Comparison of ENCODE assay signal across 27 cellular contexts in the genomic region with DNA sequence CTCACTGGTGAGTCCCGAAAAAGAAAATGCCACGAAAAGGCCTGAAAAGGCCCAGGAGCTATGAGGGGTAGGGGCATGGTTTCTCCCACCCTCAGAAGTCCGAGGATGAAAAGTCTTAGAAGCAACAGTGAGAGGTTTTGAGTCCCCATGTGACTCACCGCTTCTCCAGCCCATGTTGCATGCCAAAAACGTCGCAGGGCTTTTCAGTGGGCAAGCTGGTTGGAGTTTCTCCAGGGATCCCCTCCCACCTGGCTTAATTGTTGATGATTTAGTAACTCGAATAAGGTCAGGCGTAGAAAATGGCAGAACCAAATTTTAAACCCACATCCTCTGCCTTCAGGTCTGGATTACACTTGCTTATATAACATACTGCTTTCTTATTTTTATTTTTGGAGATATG.
DNase-seq lines count a peak whose midpoint lies in the region; TF ChIP-seq lines count a peak whose summit lies in the region.
"Had no signal": no experiment of that assay in that cellular context is flagged by ENCODE, and none has a peak within 500 bp of the region (broad histone marks: within the 10 kb centered on the region; RNA-seq: fewer than 3 reads in every experiment).

No MANE protein-coding gene starts in this region.

- no peaks in the 10 kb centered on the region for H3K9me3 ChIP-seq in MG63
- no peaks in the 10 kb centered on the region for H3K9me3 ChIP-seq in mesenchymal stem cell (ENCODE audit: control insufficient read depth, low read length)
- H3K9me3 ChIP-seq in transverse colon = no peaks in the 10 kb centered on the region
- no peaks in the 10 kb centered on the region for H3K9me3 ChIP-seq in tibial nerve
- H3K9me3 ChIP-seq: A549 had no signal

- H2BK120ac ChIP-seq in mesenchymal stem cell (ENCODE audit: low read depth, low read length) = peak overlapping the region; percentile 54

- H3K4ac ChIP-seq in mesenchymal stem cell (ENCODE audit: low read depth in 1 of 2, low read length in 2 of 2) = no peak overlapping the region

- H2AK5ac ChIP-seq in mesenchymal stem cell (ENCODE audit: low read length, severe bottlenecking) = no peak overlapping the region

- DNase-seq in Daoy (ENCODE audit: low read depth) = peak; percentile 48
- DNase-seq in MG63 = peak; percentile 40
- DNase-seq in astrocyte of the spinal cord (ENCODE audit: low read depth, low spot score) = peak; percentile 53
- DNase-seq in mesenchymal stem cell = no peak
- DNase-seq in NOMO-1 treated with dmso at 0.1 percent for 144 hours (lab: John Stamatoyannopoulos, UW; ENCODE audit: unreplicated experiment) = no peak
- no peak for DNase-seq in transverse colon
- DNase-seq in cerebellum (ENCODE audit: low spot score) = no peak
- no peak for DNase-seq in tibial nerve (ENCODE audit: low spot score in 2 of 2)
- DNase-seq: C1 segment of cervical spinal cord; CD4-positive, alpha-beta memory T cell; COR-L47; DMS53; GM23248; HCEC 1CT; IMR-90; KG1; NCI-H1092; NCI-H1436; NCI-H187; NCI-H2081 treated with DMSO at 0.1 percent for 48 hours; NCI-H2171; NCI-H226; NCI-H510A treated with DMSO at 0.1 percent for 48 hours; PC-9; Right ventricle myocardium superior; RPMI8226 had no signal

- H3K79me1 ChIP-seq in mesenchymal stem cell (replicated peaks; ENCODE audit: low read length, poor library complexity, severe bottlenecking) = no peaks in the 10 kb centered on the region

- H3K23ac ChIP-seq in mesenchymal stem cell (ENCODE audit: low read length in 2 of 2) = no peak overlapping the region

- H3K4me2 ChIP-seq in mesenchymal stem cell (ENCODE audit: low read length, poor library complexity, severe bottlenecking) = no peak overlapping the region
- H3K4me2 ChIP-seq: A549, PC-9 had no signal

- no peak overlapping the region for H2AFZ ChIP-seq in mesenchymal stem cell (ENCODE audit: low read depth, low read length)
- H2AFZ ChIP-seq: GM23248, PC-9 had no signal

- 91% methylated on average over 8 of the region's 8 CpGs for WGBS in mesenchymal stem cell
- 80 to 88% methylated on average over 1 to 8 of the region's 8 CpGs for WGBS in transverse colon (ENCODE audit: low coverage in 1 of 2), 2 donors
- WGBS in tibial nerve, 2 donors = 83 to 85% methylated on average over 8 of the region's 8 CpGs

- no peak overlapping the region for H2BK15ac ChIP-seq in mesenchymal stem cell (ENCODE audit: low read depth, poor library complexity, severe bottlenecking)

- no peak overlapping the region for H3K4me3 ChIP-seq in MG63
- no peak overlapping the region for H3K4me3 ChIP-seq in astrocyte of the spinal cord (ENCODE audit: low read depth, low read length)
- no peak overlapping the region for H3K4me3 ChIP-seq in mesenchymal stem cell (ENCODE audit: insufficient read depth in 1 of 2, low read depth in 1 of 2, low read length in 2 of 2)
- no peak overlapping the region for H3K4me3 ChIP-seq in transverse colon
- H3K4me3 ChIP-seq in tibial nerve = no peak overlapping the region
- H3K4me3 ChIP-seq: A549, GM23248, PC-9 had no signal

- in situ Hi-C loops in astrocyte of the spinal cord (cut with HindIII; ENCODE audit: low sequenced_read_pairs) = no loop called here
- in situ Hi-C loops in transverse colon (cut with MboI; ENCODE audit: low pct_ligation_motif_present in 1 of 4, low pct_unique_long_range_greater_than_20kb in 1 of 4, low sequenced_read_pairs in 3 of 4) = no loop called here

- no peak overlapping the region for H4K8ac ChIP-seq in mesenchymal stem cell (ENCODE audit: low read length)

- H3K27ac ChIP-seq in mesenchymal stem cell (ENCODE audit: low read length, poor library complexity, severe bottlenecking) (no peak overlapping the region), transverse colon (no peak overlapping the region), tibial nerve (no peak overlapping the region)
- H3K27ac ChIP-seq: A549, GM23248, PC-9 had no signal

- H3K14ac ChIP-seq in mesenchymal stem cell (ENCODE audit: low read length in 2 of 2) = no peak overlapping the region

- TF ChIP-seq EP300 in transverse colon (IDR thresholded peaks at IDR 0.05; ENCODE audit: low read depth) = no peak
- TF ChIP-seq EP300 in tibial nerve (IDR thresholded peaks at IDR 0.05) = no peak

- no peak for TF ChIP-seq CTCF in astrocyte of the spinal cord (IDR thresholded peaks at IDR 0.05; ENCODE audit: low read depth, low read length)
- no peak for TF ChIP-seq CTCF in transverse colon (IDR thresholded peaks at IDR 0.05)
- no peak for TF ChIP-seq CTCF in tibial nerve (IDR thresholded peaks at IDR 0.05)

- H3K27me3 ChIP-seq in MG63 = no peaks in the 10 kb centered on the region
- H3K27me3 ChIP-seq in mesenchymal stem cell (ENCODE audit: control insufficient read depth in 1 of 2, insufficient read depth in 1 of 2, low read length in 2 of 2) = no peaks in the 10 kb centered on the region
- no peaks in the 10 kb centered on the region for H3K27me3 ChIP-seq in transverse colon
- H3K27me3 ChIP-seq in tibial nerve = no peaks in the 10 kb centered on the region

- intact Hi-C loops in transverse colon (cut with DNase I; ENCODE audit: low total_unique reads) = no loop called here

- H2BK5ac ChIP-seq in mesenchymal stem cell (ENCODE audit: low read depth, low read length, poor library complexity, severe bottlenecking) = no peak overlapping the region

- H3K18ac ChIP-seq in mesenchymal stem cell (ENCODE audit: low read depth in 1 of 2, low read length in 2 of 2) = no peak overlapping the region

- H3K36me3 ChIP-seq in MG63 (no peaks in the 10 kb centered on the region), mesenchymal stem cell (ENCODE audit: control insufficient read depth in 1 of 2, insufficient read depth in 2 of 2, low read depth in 1 of 2, low read length in 2 of 2) (no peaks in the 10 kb centered on the region), transverse colon (no peaks in the 10 kb centered on the region), tibial nerve (no peaks in the 10 kb centered on the region)

- no peak overlapping the region for H4K91ac ChIP-seq in mesenchymal stem cell (ENCODE audit: low read length)

- H3K4me1 ChIP-seq in mesenchymal stem cell (ENCODE audit: control insufficient read depth, insufficient read depth, low read depth, low read length) (no peaks in the 10 kb centered on the region), transverse colon (no peaks in the 10 kb centered on the region), tibial nerve (peaks cover 0 to 7% (median 2%) of the 10 kb centered on the region in 4 donors)

- no peak overlapping the region for H3K9ac ChIP-seq in mesenchymal stem cell (ENCODE audit: low read length)
- H3K9ac ChIP-seq: GM23248 had no signal

- no peak overlapping the region for H2BK12ac ChIP-seq in mesenchymal stem cell (ENCODE audit: low read length in 2 of 2)

- TF ChIP-seq POLR2A in transverse colon (IDR thresholded peaks at IDR 0.05) = no peak
- no peak for TF ChIP-seq POLR2A in tibial nerve (IDR thresholded peaks at IDR 0.05)

Comparison
In these comparisons a context has a peak if more than half of its experiments do, and no peak if none do; other contexts are left out.
1. DNase-seq: peak in Daoy (single experiment), MG63 (single experiment) and astrocyte of the spinal cord (single experiment); none in mesenchymal stem cell (single experiment), NOMO-1 treated with dmso at 0.1 percent for 144 hours (single experiment), transverse colon (single experiment), cerebellum (single experiment) and tibial nerve (0 of 2).